In the genomic region with DNA sequence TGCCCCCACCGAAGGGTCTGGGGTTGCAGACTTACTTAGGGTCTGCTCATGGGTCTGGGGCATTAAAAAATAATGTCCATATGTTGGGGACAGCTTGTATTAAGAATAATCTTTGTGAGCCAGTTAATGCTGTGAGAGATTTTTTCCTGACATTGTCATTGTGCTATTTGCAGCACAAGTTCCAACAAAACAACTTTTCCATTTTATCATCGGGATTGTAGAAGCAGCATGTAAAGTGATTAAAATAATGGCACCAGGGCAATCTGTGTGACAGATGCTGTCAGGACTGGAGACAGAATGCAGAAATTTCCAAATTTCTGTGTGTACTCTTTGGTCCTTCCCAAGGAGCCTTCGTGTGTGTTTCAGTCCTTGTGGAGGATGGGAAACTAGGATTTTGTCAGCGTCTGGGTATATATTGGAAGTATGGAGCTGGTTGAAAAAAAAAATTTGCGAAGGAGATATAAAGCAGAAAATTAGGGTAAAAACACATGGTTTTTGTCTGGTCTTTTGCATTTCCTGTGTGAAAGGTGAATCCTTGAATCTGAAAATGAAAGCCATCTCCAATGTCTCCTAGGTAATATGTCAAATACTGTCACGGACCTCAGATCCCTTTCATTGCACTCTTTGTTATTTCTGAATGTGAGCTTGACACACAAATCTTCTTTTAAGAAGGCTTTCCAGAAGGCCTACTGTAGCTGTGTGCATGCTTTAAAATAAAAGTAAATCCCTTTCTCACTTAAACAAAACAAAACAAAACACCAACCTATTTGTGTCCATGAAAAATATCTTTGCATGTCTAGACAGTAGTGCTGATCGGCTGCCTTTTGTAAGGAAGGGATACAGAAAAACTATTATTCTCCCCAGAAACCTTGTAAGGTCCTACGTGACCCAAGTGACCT, we compare ENCODE assay signal across 3 cellular contexts.
A peak's percentile ranks its signal among the peaks of the same experiment; 100 is the strongest.
TF ChIP-seq lines count a peak whose summit lies in the region.

No MANE protein-coding gene starts in this region.

TF ChIP-seq in SK-N-SH, 30 proteins besides CTCF, POLR2A, EP300 and RAD21:
- TF ChIP-seq NFIC (IDR thresholded peaks at IDR 0.05; ENCODE audit: borderline replicate concordance) (no peak), FOSL2 (IDR thresholded peaks at IDR 0.05; ENCODE audit: borderline replicate concordance, low read depth) (no peak), RCOR1 (IDR thresholded peaks at IDR 0.05; ENCODE audit: low read length) (peak; percentile 30; the same call in 1 of the 2 replicates)
- TF ChIP-seq, protein P1, sequence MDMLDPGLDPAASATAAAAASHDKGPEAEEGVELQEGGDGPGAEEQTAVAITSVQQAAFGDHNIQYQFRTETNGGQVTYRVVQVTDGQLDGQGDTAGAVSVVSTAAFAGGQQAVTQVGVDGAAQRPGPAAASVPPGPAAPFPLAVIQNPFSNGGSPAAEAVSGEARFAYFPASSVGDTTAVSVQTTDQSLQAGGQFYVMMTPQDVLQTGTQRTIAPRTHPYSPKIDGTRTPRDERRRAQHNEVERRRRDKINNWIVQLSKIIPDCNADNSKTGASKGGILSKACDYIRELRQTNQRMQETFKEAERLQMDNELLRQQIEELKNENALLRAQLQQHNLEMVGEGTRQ (IDR thresholded peaks at IDR 0.05; ENCODE audit: borderline replicate concordance, low read depth, low read length): no peak
- TF ChIP-seq, protein P2, sequence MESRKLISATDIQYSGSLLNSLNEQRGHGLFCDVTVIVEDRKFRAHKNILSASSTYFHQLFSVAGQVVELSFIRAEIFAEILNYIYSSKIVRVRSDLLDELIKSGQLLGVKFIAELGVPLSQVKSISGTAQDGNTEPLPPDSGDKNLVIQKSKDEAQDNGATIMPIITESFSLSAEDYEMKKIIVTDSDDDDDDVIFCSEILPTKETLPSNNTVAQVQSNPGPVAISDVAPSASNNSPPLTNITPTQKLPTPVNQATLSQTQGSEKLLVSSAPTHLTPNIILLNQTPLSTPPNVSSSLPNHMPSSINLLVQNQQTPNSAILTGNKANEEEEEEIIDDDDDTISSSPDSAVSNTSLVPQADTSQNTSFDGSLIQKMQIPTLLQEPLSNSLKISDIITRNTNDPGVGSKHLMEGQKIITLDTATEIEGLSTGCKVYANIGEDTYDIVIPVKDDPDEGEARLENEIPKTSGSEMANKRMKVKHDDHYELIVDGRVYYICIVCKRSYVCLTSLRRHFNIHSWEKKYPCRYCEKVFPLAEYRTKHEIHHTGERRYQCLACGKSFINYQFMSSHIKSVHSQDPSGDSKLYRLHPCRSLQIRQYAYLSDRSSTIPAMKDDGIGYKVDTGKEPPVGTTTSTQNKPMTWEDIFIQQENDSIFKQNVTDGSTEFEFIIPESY (IDR thresholded peaks at IDR 0.05; ENCODE audit: borderline replicate concordance, low read depth): no peak
- TF ChIP-seq, protein P3, sequence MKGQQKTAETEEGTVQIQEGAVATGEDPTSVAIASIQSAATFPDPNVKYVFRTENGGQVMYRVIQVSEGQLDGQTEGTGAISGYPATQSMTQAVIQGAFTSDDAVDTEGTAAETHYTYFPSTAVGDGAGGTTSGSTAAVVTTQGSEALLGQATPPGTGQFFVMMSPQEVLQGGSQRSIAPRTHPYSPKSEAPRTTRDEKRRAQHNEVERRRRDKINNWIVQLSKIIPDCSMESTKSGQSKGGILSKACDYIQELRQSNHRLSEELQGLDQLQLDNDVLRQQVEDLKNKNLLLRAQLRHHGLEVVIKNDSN (IDR thresholded peaks at IDR 0.05; ENCODE audit: borderline replicate concordance, low read depth): no peak

TF ChIP-seq in SK-N-SH treated with all-trans-retinoic acid at 6 μM for 48 hours, 23 proteins besides CTCF, POLR2A, EP300 and RAD21:
- no peak for TF ChIP-seq RARB (CRISPR knock-in tag; IDR thresholded peaks at IDR 0.05)
- TF ChIP-seq, protein P4, sequence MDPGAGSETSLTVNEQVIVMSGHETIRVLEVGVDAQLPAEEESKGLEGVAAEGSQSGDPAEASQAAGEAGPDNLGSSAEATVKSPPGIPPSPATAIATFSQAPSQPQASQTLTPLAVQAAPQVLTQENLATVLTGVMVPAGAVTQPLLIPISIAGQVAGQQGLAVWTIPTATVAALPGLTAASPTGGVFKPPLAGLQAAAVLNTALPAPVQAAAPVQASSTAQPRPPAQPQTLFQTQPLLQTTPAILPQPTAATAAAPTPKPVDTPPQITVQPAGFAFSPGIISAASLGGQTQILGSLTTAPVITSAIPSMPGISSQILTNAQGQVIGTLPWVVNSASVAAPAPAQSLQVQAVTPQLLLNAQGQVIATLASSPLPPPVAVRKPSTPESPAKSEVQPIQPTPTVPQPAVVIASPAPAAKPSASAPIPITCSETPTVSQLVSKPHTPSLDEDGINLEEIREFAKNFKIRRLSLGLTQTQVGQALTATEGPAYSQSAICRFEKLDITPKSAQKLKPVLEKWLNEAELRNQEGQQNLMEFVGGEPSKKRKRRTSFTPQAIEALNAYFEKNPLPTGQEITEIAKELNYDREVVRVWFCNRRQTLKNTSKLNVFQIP (CRISPR knock-in tag; IDR thresholded peaks at IDR 0.05; ENCODE audit: borderline replicate concordance, low read depth): no peak
- no peak for TF ChIP-seq BACH2 (CRISPR knock-in tag; IDR thresholded peaks at IDR 0.05; ENCODE audit: borderline replicate concordance)
- no peak for TF ChIP-seq ZNF70 (CRISPR knock-in tag; IDR thresholded peaks at IDR 0.05)
- no peak for TF ChIP-seq GLIS3 (CRISPR knock-in tag; IDR thresholded peaks at IDR 0.05)
- TF ChIP-seq ARNTL (CRISPR knock-in tag; IDR thresholded peaks at IDR 0.05; ENCODE audit: borderline replicate concordance, low read depth): no peak

TF ChIP-seq in H1, 55 proteins besides CTCF, POLR2A, EP300 and RAD21:
- TF ChIP-seq TAF1 (IDR thresholded peaks at IDR 0.05; ENCODE audit: low read depth, low read length) (no peak), POLR2AphosphoS5 (IDR thresholded peaks at IDR 0.05; ENCODE audit: low read depth, low read length) (no peak), GABPA (IDR thresholded peaks at IDR 0.05; ENCODE audit: borderline replicate concordance, insufficient read depth, low read length) (no peak), NANOG (IDR thresholded peaks at IDR 0.05; ENCODE audit: insufficient read depth, low read depth, low read length, poor library complexity, severe bottlenecking) (no peak), YY1 (IDR thresholded peaks at IDR 0.05; ENCODE audit: low read depth, low read length) (no peak), MAFK (IDR thresholded peaks at IDR 0.05; ENCODE audit: low read depth, low read length) (no peak), KDM5A (IDR thresholded peaks at IDR 0.05; ENCODE audit: low read length) (no peak), EZH2 (IDR thresholded peaks at IDR 0.05; ENCODE audit: low read depth, low read length, severe bottlenecking) (no peak), ZNF274 (IDR thresholded peaks at IDR 0.05; ENCODE audit: borderline replicate concordance, extremely low read depth, low read length) (no peak)
- TF ChIP-seq, protein P5, sequence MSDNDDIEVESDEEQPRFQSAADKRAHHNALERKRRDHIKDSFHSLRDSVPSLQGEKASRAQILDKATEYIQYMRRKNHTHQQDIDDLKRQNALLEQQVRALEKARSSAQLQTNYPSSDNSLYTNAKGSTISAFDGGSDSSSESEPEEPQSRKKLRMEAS (IDR thresholded peaks at IDR 0.05): no peak
- TF ChIP-seq, protein P6, sequence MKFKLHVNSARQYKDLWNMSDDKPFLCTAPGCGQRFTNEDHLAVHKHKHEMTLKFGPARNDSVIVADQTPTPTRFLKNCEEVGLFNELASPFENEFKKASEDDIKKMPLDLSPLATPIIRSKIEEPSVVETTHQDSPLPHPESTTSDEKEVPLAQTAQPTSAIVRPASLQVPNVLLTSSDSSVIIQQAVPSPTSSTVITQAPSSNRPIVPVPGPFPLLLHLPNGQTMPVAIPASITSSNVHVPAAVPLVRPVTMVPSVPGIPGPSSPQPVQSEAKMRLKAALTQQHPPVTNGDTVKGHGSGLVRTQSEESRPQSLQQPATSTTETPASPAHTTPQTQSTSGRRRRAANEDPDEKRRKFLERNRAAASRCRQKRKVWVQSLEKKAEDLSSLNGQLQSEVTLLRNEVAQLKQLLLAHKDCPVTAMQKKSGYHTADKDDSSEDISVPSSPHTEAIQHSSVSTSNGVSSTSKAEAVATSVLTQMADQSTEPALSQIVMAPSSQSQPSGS (IDR thresholded peaks at IDR 0.05; ENCODE audit: low read length): no peak
